In genomic region chr1:215284966-215285365, GRCh38 we compare ENCODE assay signal across 22 cellular contexts.
"Had no signal": no experiment of that assay in that cellular context is flagged by ENCODE, and none has a peak within 500 bp of the region (broad histone marks: within the 10 kb centered on the region; RNA-seq: fewer than 3 reads in every experiment).

No MANE protein-coding gene starts in this region.

- H2AFZ ChIP-seq: hepatocyte had no signal

- H3K36me3 ChIP-seq: gastrocnemius medialis, left ventricle myocardium inferior, spleen, suprapubic skin, tibial nerve had no signal

- H3K4me2 ChIP-seq: hepatocyte had no signal

- H3K27ac ChIP-seq: gastrocnemius medialis, hepatocyte, left ventricle myocardium inferior, spleen, suprapubic skin, tibial nerve had no signal

- H3K27me3 ChIP-seq: gastrocnemius medialis, hepatocyte, spleen, suprapubic skin, tibial nerve had no signal

- H3K4me1 ChIP-seq: gastrocnemius medialis, left ventricle myocardium inferior, spleen, suprapubic skin, tibial nerve had no signal

- H3K9me3 ChIP-seq: gastrocnemius medialis, left ventricle myocardium inferior, mucosa of descending colon, spleen, suprapubic skin, tibial nerve had no signal

- H3K4me3 ChIP-seq: gastrocnemius medialis, hepatocyte, left ventricle myocardium inferior, lung, mucosa of descending colon, spleen, suprapubic skin, tibial nerve had no signal

- DNase-seq: activated CD4-positive, alpha-beta memory T cell treated with anti-CD3 and anti-CD28 coated beads, Interleukin-2, amount 10 ng/mL, durations not matched to agents 7 days and 5 days; activated CD4-positive, alpha-beta T cell treated with anti-CD3 and anti-CD28 coated beads for 1 hour; activated CD4-positive, alpha-beta T cell treated with anti-CD3 and anti-CD28 coated beads, Interleukin-2, amount 10 ng/mL, durations not matched to agents 7 days and 5 days; activated CD8-positive, alpha-beta memory T cell treated with anti-CD3 and anti-CD28 coated beads, Interleukin-2, amount 10 ng/mL, durations not matched to agents 7 days and 5 days; activated naive CD8-positive, alpha-beta T cell treated with anti-CD3 and anti-CD28 coated beads, Interleukin-2, amount 50 U/mL, for 24 hours; activated T-cell treated with anti-CD3 and anti-CD28 coated beads, Interleukin-2, amount 50 U/mL, for 48 hours; amygdala; caudate nucleus; endodermal cell; gastrocnemius medialis; islet precursor cell; left ventricle myocardium inferior; mucosa of descending colon; posterior cingulate gyrus; right cardiac atrium; spleen; stimulated activated naive CD4-positive, alpha-beta T cell; T-helper 2 cell had no signal
